In the genomic region with DNA sequence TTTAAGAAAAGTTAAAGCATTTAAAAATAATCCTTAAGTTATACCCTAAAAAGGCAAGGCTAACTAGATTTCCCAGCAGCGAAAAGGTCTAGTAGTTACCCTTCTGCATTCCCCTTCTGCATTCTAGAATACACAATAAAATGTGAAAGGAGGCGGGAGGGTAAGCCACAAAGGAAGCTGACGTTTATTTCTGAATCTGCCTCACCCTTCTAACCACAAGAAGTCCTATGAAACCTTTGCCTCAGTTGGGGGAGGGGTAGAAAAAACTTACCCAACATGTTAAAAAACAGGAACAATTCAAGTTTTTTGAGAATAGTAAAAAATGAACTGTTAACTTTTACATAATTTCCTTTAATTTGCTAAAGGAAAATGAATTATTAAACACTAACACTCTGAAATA, we compare ENCODE assay signal across 1 cellular context.
TF ChIP-seq lines count a peak whose summit lies in the region.

No MANE protein-coding gene starts in this region.

TF ChIP-seq in K562, 482 proteins besides CTCF, POLR2A, EP300 and RAD21 (continued from another document):
- TF ChIP-seq, protein P1, sequence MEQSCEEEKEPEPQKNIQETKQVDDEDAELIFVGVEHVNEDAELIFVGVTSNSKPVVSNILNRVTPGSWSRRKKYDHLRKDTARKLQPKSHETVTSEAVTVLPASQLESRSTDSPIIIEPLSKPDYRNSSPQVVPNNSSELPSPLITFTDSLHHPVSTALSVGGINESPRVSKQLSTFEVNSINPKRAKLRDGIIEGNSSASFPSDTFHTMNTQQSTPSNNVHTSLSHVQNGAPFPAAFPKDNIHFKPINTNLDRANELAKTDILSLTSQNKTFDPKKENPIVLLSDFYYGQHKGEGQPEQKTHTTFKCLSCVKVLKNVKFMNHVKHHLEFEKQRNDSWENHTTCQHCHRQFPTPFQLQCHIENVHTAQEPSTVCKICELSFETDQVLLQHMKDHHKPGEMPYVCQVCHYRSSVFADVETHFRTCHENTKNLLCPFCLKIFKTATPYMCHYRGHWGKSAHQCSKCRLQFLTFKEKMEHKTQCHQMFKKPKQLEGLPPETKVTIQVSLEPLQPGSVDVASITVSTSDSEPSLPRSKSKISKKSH (CRISPR knock-in tag; IDR thresholded peaks at IDR 0.05), result no peak
- TF ChIP-seq CHD2 (IDR thresholded peaks at IDR 0.05; ENCODE audit: low read depth, low read length) (no peak), CEBPB (tag; IDR thresholded peaks at IDR 0.05) (no peak)
